In genomic region chr1:119974013-119974412, GRCh38 we compare ENCODE assay signal across 1 cellular context.
TF ChIP-seq lines count a peak whose summit lies in the region.

No MANE protein-coding gene starts in this region.

TF ChIP-seq in WTC11, 78 proteins besides CTCF, POLR2A, EP300 and RAD21 (continued from another document):
- no peak for TF ChIP-seq STAT6 (CRISPR knock-in tag; conservative IDR thresholded peaks at IDR 0.05; ENCODE audit: low read depth)
- no peak for TF ChIP-seq ELF4 (CRISPR knock-in tag; IDR thresholded peaks at IDR 0.05; ENCODE audit: low read depth)
- TF ChIP-seq ESRRA (CRISPR knock-in tag; IDR thresholded peaks at IDR 0.05; ENCODE audit: borderline replicate concordance): no peak
- no peak for TF ChIP-seq SOX15 (CRISPR knock-in tag; IDR thresholded peaks at IDR 0.05)
- TF ChIP-seq, protein P1, sequence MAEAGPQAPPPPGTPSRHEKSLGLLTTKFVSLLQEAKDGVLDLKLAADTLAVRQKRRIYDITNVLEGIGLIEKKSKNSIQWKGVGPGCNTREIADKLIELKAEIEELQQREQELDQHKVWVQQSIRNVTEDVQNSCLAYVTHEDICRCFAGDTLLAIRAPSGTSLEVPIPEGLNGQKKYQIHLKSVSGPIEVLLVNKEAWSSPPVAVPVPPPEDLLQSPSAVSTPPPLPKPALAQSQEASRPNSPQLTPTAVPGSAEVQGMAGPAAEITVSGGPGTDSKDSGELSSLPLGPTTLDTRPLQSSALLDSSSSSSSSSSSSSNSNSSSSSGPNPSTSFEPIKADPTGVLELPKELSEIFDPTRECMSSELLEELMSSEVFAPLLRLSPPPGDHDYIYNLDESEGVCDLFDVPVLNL (CRISPR knock-in tag; IDR thresholded peaks at IDR 0.05; ENCODE audit: borderline replicate concordance, low read depth): no peak
- TF ChIP-seq TCF7 (CRISPR knock-in tag; IDR thresholded peaks at IDR 0.05; ENCODE audit: low read depth): no peak
